In the genomic region with DNA sequence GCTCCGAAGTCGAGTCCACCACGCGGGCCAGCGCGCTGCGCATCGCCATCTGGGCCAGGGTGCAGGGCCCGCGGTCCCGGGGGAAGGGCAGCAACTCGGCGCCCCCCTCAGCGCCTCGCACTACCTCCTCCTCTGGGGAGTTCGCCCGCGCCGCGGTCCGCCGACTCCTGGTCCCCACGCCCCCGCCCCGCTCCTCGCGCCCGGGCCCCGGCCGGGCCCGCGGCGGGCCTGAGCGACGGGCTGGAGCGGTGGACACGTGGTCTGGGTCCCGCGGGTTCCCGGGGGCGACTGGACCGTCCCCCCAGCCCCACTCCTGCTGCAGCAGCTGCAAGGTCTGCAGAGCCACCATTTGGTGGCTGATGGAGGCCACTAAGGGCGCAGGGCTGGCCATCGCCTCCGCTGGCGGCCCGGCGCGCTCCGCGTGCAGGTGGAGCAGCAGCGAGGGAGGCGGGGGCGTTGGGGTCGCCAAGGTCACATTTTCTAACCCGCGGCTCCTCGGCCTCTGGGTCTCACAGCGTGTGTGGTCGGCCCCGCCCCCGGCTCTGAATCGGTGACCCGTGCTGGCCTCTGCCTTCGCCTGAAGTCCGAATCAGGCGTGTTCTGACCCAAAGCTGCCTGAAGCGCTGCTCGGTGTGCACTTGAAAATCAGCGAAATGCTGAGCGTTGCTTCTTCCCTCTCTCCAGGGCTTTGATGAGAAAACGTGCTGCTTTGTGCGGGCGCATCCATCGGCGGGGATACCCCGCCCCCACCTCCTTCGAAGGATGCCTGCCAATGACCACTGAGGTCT, we compare ENCODE assay signal across 10 cellular contexts. TPM values are rescaled to one million over a fixed set of nuclear protein-coding genes. Genes with fewer than 3 reads are reported as not detected.
DNase-seq lines count a peak whose midpoint lies in the region; ATAC-seq and TF ChIP-seq lines count a peak whose summit lies in the region.
"Had no signal": no experiment of that assay in that cellular context is flagged by ENCODE, and none has a peak within 500 bp of the region (broad histone marks: within the 10 kb centered on the region; RNA-seq: fewer than 3 reads in every experiment).

A gene (minus strand): TSS at position 437 of the 788 bp plus-strand sequence. CDS start 46 bp downstream, at position 391.

- peak within 1 kb of the TSS; percentile 47 for H3K4me3 Mint-ChIP-seq in CD8-positive, alpha-beta T cell

- H3K27ac Mint-ChIP-seq in CD8-positive, alpha-beta T cell, result no peak within 1 kb of the TSS

- H3K4me1 ChIP-seq in CD8-positive, alpha-beta T cell (ENCODE audit: insufficient read depth, low read length), result no peaks in the 10 kb centered on the region
- H3K4me1 ChIP-seq in iPS-15b (ENCODE audit: control insufficient read depth, insufficient read depth, low read length) (peaks cover 11% of the 10 kb centered on the region), rectal smooth muscle tissue (ENCODE audit: control insufficient read depth, insufficient read depth, low read length) (no peaks in the 10 kb centered on the region)

- H3K27me3 ChIP-seq in CD8-positive, alpha-beta T cell (ENCODE audit: insufficient read depth, low read length), result no peaks in the 10 kb centered on the region
- peaks cover 19% of the 10 kb centered on the region for H3K27me3 ChIP-seq in iPS-15b (ENCODE audit: control insufficient read depth, insufficient read depth, low read length)
- peaks cover 4% of the 10 kb centered on the region for H3K27me3 ChIP-seq in rectal smooth muscle tissue (ENCODE audit: control insufficient read depth, insufficient read depth, low read length)

- no peaks in the 10 kb centered on the region for H3K36me3 ChIP-seq in CD8-positive, alpha-beta T cell (ENCODE audit: insufficient read depth, low read length)
- H3K36me3 ChIP-seq in iPS-15b (ENCODE audit: control insufficient read depth, insufficient read depth, low read length) (no peaks in the 10 kb centered on the region), rectal smooth muscle tissue (ENCODE audit: control insufficient read depth, insufficient read depth, low read length) (no peaks in the 10 kb centered on the region)

- POLR2A ChIA-PET in CD8-positive, alpha-beta T cell (lab: Charles Lee), result no interaction called here

- H3K27me3 Mint-ChIP-seq in CD8-positive, alpha-beta T cell (ENCODE audit: low read depth), result peaks cover 12% of the 10 kb centered on the region

- CTCF ChIA-PET in CD8-positive, alpha-beta T cell (lab: Charles Lee), result no interaction called here

- no peak within 1 kb of the TSS for H3K4me3 ChIP-seq in CD8-positive, alpha-beta T cell (ENCODE audit: low read depth, low read length)
- H3K4me3 ChIP-seq in astrocyte of the cerebellum (ENCODE audit: low read depth, low read length) (peak within 1 kb of the TSS; percentile 30), iPS-15b (ENCODE audit: low read depth, low read length) (peak within 1 kb of the TSS; percentile 70), rectal smooth muscle tissue (ENCODE audit: low read length) (peak within 1 kb of the TSS; percentile 34)

- peaks cover 16% of the 10 kb centered on the region for H3K4me1 Mint-ChIP-seq in CD8-positive, alpha-beta T cell (ENCODE audit: low read depth)

- in situ Hi-C loops in astrocyte of the cerebellum (cut with HindIII; ENCODE audit: low sequenced_read_pairs), result no loop called here

- no peaks in the 10 kb centered on the region for H3K36me3 Mint-ChIP-seq in CD8-positive, alpha-beta T cell

- H3K9me3 Mint-ChIP-seq in CD8-positive, alpha-beta T cell, result no peaks in the 10 kb centered on the region

- H3K9ac ChIP-seq in iPS-15b (ENCODE audit: low read depth, low read length), result peak within 1 kb of the TSS; percentile 40
- no peak within 1 kb of the TSS for H3K9ac ChIP-seq in rectal smooth muscle tissue (ENCODE audit: low read length)

- DNase-seq in CD8-positive, alpha-beta T cell, result no peak
- DNase-seq in astrocyte of the cerebellum (ENCODE audit: low read depth) (no peak), NCI-H1694 treated with DMSO at 0.1 percent for 48 hours (lab: John Stamatoyannopoulos, UW) (no peak), epidermal melanocyte (ENCODE audit: insufficient read length, low spot score) (no peak), NCI-H1105 (lab: John Stamatoyannopoulos, UW) (no peak)
- DNase-seq in stimulated activated CD4-positive, alpha-beta T cell treated with anti-CD3 and anti-CD28 coated beads, Interleukin-4, amount 100 ng/mL, for 1 hour, result no peak
- DNase-seq: NCI-H774 had no signal

- H3K9me3 ChIP-seq in CD8-positive, alpha-beta T cell (ENCODE audit: low read length), result no peaks in the 10 kb centered on the region
- no peaks in the 10 kb centered on the region for H3K9me3 ChIP-seq in iPS-15b (ENCODE audit: control insufficient read depth, insufficient read depth, low read length)

- no peak for ATAC-seq in CD8-positive, alpha-beta T cell

- H3K27ac ChIP-seq in CD8-positive, alpha-beta T cell (ENCODE audit: low read depth, low read length), result no peak within 1 kb of the TSS
- H3K27ac ChIP-seq in rectal smooth muscle tissue (ENCODE audit: low read depth, low read length), result no peak within 1 kb of the TSS
- H3K27ac ChIP-seq: C4-2B had no signal

- intact Hi-C loops in CD8-positive, alpha-beta T cell (cut with DNase I, micrococcal nuclease), result no loop called here

- no peak for TF ChIP-seq CTCF in CD8-positive, alpha-beta T cell (IDR thresholded peaks at IDR 0.05)
- TF ChIP-seq CTCF in astrocyte of the cerebellum (IDR thresholded peaks at IDR 0.05; ENCODE audit: low read depth, low read length, missing control alignments), result no peak

RNA-seq across cellular contexts. Expression of the gene that starts here (rescaled TPM):
- not detected for total RNA-seq in CD8-positive, alpha-beta T cell
